Comparison of ENCODE assay signal across 12 cellular contexts in the genomic region with DNA sequence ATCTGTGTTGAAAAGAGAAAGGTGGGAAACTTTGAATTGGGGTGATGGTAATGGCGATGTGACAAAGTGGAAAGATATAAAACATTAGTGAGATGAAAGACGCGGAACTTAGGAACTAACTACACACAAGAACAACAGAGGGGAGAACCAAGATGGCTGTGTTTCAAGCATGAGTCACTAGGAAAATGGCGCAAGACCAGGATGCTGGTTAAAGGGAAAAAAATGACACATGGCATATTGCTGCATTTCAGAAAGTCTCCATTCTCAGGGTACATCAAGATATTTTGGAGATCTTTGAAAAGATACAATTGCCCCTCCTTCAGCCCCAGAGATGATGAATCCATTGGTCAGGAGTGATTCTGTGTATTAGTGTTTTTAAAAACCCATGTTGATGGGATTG.
A peak's percentile ranks its signal among the peaks of the same experiment; 100 is the strongest.
DNase-seq lines count a peak whose midpoint lies in the region; ATAC-seq and TF ChIP-seq lines count a peak whose summit lies in the region.
"Had no signal": no experiment of that assay in that cellular context is flagged by ENCODE, and none has a peak within 500 bp of the region (broad histone marks: within the 10 kb centered on the region; RNA-seq: fewer than 3 reads in every experiment).

No MANE protein-coding gene starts in this region.

- BruUV-seq in MCF 10A (replicated peaks; lab: Mats Ljungman, UMichigan) (no TSS peak), PC-3 (replicated peaks; lab: Mats Ljungman, UMichigan) (no TSS peak)

- ATAC-seq in PC-3 = no peak
- ATAC-seq: left lung had no signal

- H3K4me2 ChIP-seq in PC-3 (ENCODE audit: low read length) = no peak overlapping the region

- intact Hi-C loops in MCF 10A (cut with micrococcal nuclease) = no loop called here
- intact Hi-C loops in breast epithelium (cut with DNase I; ENCODE audit: low total_unique reads) = no loop called here
- intact Hi-C loops in PC-3 (cut with micrococcal nuclease) = no loop called here
- intact Hi-C loops in colonic mucosa (cut with DNase I) = loop anchor here (2.0 kb wide), 1 partner anchor 612 kb away; no protein-coding TSS in a partner anchor

- H3K36me3 ChIP-seq in breast epithelium (no peaks in the 10 kb centered on the region), PC-3 (ENCODE audit: low read depth, low read length) (no peaks in the 10 kb centered on the region), colonic mucosa (no peaks in the 10 kb centered on the region)
- H3K36me3 ChIP-seq: left lung, SJSA1 had no signal

- H3K27ac Mint-ChIP-seq in MCF 10A (ENCODE audit: low read depth, unreplicated experiment) (no peak overlapping the region), type B pancreatic cell (no peak overlapping the region)

- H3K27me3 ChIP-seq in breast epithelium = peaks cover 0 to 14% of the 10 kb centered on the region in 2 donors
- H3K27me3 ChIP-seq in PC-3 (ENCODE audit: low read length) = peaks cover 69% of the 10 kb centered on the region
- H3K27me3 ChIP-seq in colonic mucosa = no peaks in the 10 kb centered on the region

- H3K9ac ChIP-seq in PC-3 (ENCODE audit: low read length) (no peak overlapping the region), colonic mucosa (ENCODE audit: low read depth in 2 of 2, low read length in 2 of 2) (no peak overlapping the region)

- TF ChIP-seq CTCF in MCF 10A (IDR thresholded peaks at IDR 0.05; ENCODE audit: unreplicated experiment) (no peak), breast epithelium (IDR thresholded peaks at IDR 0.05) (no peak), PC-3 (conservative IDR thresholded peaks at IDR 0.05; ENCODE audit: low read depth, low read length) (no peak), fibroblast of mammary gland (conservative IDR thresholded peaks at IDR 0.05; ENCODE audit: control insufficient read depth, insufficient read depth, low read depth, low read length) (no peak), type B pancreatic cell (conservative IDR thresholded peaks at IDR 0.05) (no peak), colonic mucosa (IDR thresholded peaks at IDR 0.05) (no peak)

- H3K4me1 ChIP-seq in breast epithelium = no peaks in the 10 kb centered on the region
- 0 out of 2 replicates have a peak, but pooled peaks cover 4% of the 10 kb centered on the region for H3K4me1 ChIP-seq in PC-3 (ENCODE audit: insufficient read depth, low read length)
- H3K4me1 ChIP-seq in colonic mucosa = no peaks in the 10 kb centered on the region
- H3K4me1 ChIP-seq: left lung, SJSA1 had no signal

- H3K36me3 Mint-ChIP-seq in MCF 10A (ENCODE audit: insufficient read depth, unreplicated experiment) (no peaks in the 10 kb centered on the region), type B pancreatic cell (no peaks in the 10 kb centered on the region)

- H3K79me2 ChIP-seq in PC-3 (ENCODE audit: low read length) = no peaks in the 10 kb centered on the region

- H3K27ac ChIP-seq in breast epithelium (no peak overlapping the region), PC-3 (ENCODE audit: low read length) (no peak overlapping the region), colonic mucosa (no peak overlapping the region)
- H3K27ac ChIP-seq: left lung, SJSA1 had no signal

- H4K20me1 ChIP-seq in PC-3 (ENCODE audit: low read length) = no peaks in the 10 kb centered on the region

- TF ChIP-seq POLR2A in breast epithelium (IDR thresholded peaks at IDR 0.05) = no peak

- H3K27me3 Mint-ChIP-seq in MCF 10A (ENCODE audit: insufficient read depth, unreplicated experiment) = peaks cover 84% of the 10 kb centered on the region
- peaks cover 15% of the 10 kb centered on the region for H3K27me3 Mint-ChIP-seq in type B pancreatic cell

- POLR2A ChIA-PET in MCF 10A (lab: Yijun Ruan, JAX) (no interaction called here), PC-3 (lab: Charles Lee; ENCODE audit: unreplicated experiment) (no interaction called here)

- H3K4me3 Mint-ChIP-seq in MCF 10A (ENCODE audit: unreplicated experiment) = no peak overlapping the region
- H3K4me3 Mint-ChIP-seq in type B pancreatic cell = peak overlapping the region; percentile 12

- H3K4me1 Mint-ChIP-seq in MCF 10A (ENCODE audit: insufficient read depth, unreplicated experiment) (no peaks in the 10 kb centered on the region), type B pancreatic cell (ENCODE audit: unreplicated experiment) (peaks cover 12% of the 10 kb centered on the region)

- DNase-seq in MCF 10A (ENCODE audit: unreplicated experiment) = peak; percentile 74
- DNase-seq in breast epithelium (ENCODE audit: low spot score in 2 of 2) = no peak
- peak; percentile 27 for DNase-seq in PC-3
- DNase-seq in fibroblast of mammary gland (ENCODE audit: low read depth) = peak; percentile 93
- no peak for DNase-seq in type B pancreatic cell (ENCODE audit: extremely low spot score, unreplicated experiment)
- DNase-seq in colonic mucosa = no peak
- DNase-seq in COR-L47 (lab: John Stamatoyannopoulos, UW) = no peak
- DNase-seq in stimulated activated CD4-positive, alpha-beta T cell treated with anti-CD3 and anti-CD28 coated beads, Interleukin-12 subunit alpha, Interleukin-12 subunit beta, amount 100 ng/mL, for 4 hours = no peak
- DNase-seq: activated CD4-positive, alpha-beta T cell treated with anti-CD3 and anti-CD28 coated beads for 1 hour; left lung; stimulated activated CD4-positive, alpha-beta T cell treated with anti-CD3 and anti-CD28 coated beads, Interleukin-2, amount 100 ng/mL, for 48 hours had no signal

- H3K9me3 Mint-ChIP-seq in MCF 10A (ENCODE audit: unreplicated experiment) = no peaks in the 10 kb centered on the region
- no peaks in the 10 kb centered on the region for H3K9me3 Mint-ChIP-seq in type B pancreatic cell

- H3K9me2 ChIP-seq in PC-3 (replicated peaks; ENCODE audit: low read length) = no peaks in the 10 kb centered on the region; the same call in 1 of the 2 replicates

- CTCF ChIA-PET in MCF 10A (lab: Yijun Ruan, JAX) = interaction anchor here (0.6 to 2.0 kb wide), 6 partner anchors 22 to 698 kb away, joined by 3 to 20 read pairs (median 4); no protein-coding TSS in a partner anchor
- CTCF ChIA-PET in PC-3 (lab: Charles Lee) = no interaction called here

- H2AFZ ChIP-seq in PC-3 (ENCODE audit: low read length) = no peak overlapping the region

- no peaks in the 10 kb centered on the region for H3K9me3 ChIP-seq in breast epithelium
- H3K9me3 ChIP-seq in PC-3 (ENCODE audit: low read length) = no peaks in the 10 kb centered on the region
- no peaks in the 10 kb centered on the region for H3K9me3 ChIP-seq in colonic mucosa
- H3K9me3 ChIP-seq: left lung, SJSA1 had no signal

- no peak overlapping the region for H3K4me3 ChIP-seq in breast epithelium
- H3K4me3 ChIP-seq in PC-3 (ENCODE audit: low read length) = no peak overlapping the region
- no peak overlapping the region for H3K4me3 ChIP-seq in fibroblast of mammary gland (ENCODE audit: control insufficient read depth, low read depth, low read length)
- no peak overlapping the region for H3K4me3 ChIP-seq in colonic mucosa
- H3K4me3 ChIP-seq: left lung, SJSA1 had no signal

- H3F3A ChIP-seq in PC-3 (ENCODE audit: low read length, unreplicated experiment) = no peaks in the 10 kb centered on the region

Comparison
In these comparisons a context has a peak if more than half of its experiments do, and no peak if none do; other contexts are left out.
1. DNase-seq: peak in MCF 10A (single experiment), PC-3 (single experiment) and fibroblast of mammary gland (single experiment); none in breast epithelium (0 of 2), type B pancreatic cell (single experiment), colonic mucosa (single experiment), COR-L47 (single experiment) and stimulated activated CD4-positive, alpha-beta T cell treated with anti-CD3 and anti-CD28 coated beads, Interleukin-12 subunit alpha, Interleukin-12 subunit beta, amount 100 ng/mL, for 4 hours (single experiment).